Comparison of ENCODE assay signal across 36 cellular contexts in genomic region chr6:101212640-101213039, GRCh38.
"Had no signal": no experiment of that assay in that cellular context is flagged by ENCODE, and none has a peak within 500 bp of the region (broad histone marks: within the 10 kb centered on the region; RNA-seq: fewer than 3 reads in every experiment).

No MANE protein-coding gene starts in this region.

- H3K4me1 ChIP-seq: ascending aorta had no signal

- H3K9me3 ChIP-seq: ascending aorta had no signal

- H3K27ac ChIP-seq: ascending aorta, cardiac muscle cell, VCaP had no signal

- FAIRE-seq: bronchial epithelial cell, TTC549 had no signal

- H3K9me3 Mint-ChIP-seq: activated CD4-positive, alpha-beta T cell treated with anti-CD3 and anti-CD28 coated beads, Interleukin-2, amount 10 ng/mL, durations not matched to agents 24 days and 14 days; activated naive CD4-positive, alpha-beta T cell treated with anti-CD3 and anti-CD28 coated beads, Interleukin-2, amount 10 ng/mL, durations not matched to agents 7 days and 5 days; activated naive CD4-positive, alpha-beta T cell treated with anti-CD3 and anti-CD28 coated beads, Interleukin-2, amount 50 U/mL, for 24 hours; activated naive CD8-positive, alpha-beta T cell treated with anti-CD3 and anti-CD28 coated beads, Interleukin-2, amount 50 U/mL, for 24 hours; activated T-cell treated with anti-CD3 and anti-CD28 coated beads, Interleukin-2, amount 50 U/mL, for 24 hours; activated T-helper 2 cell treated with anti-CD3 and anti-CD28 coated beads, Interferon-gamma antibody, Interleukin-2, Interleukin-4, amounts not matched to agents 10 μg/mL and 5 μg/mL and 100 μg/mL, durations not matched to agents 14 hours and 24 hours and 36 hours; brain; central memory CD8-positive, alpha-beta T cell; T-helper 1 cell treated with Interleukin-12 subunit alpha and Interleukin-12 subunit beta and Interleukin-4 antibody, amounts not matched to agents 30 μg/mL and 1 μg/mL, for 36 hours; T-helper 2 cell treated with Interferon-gamma antibody and Interleukin-4, amounts not matched to agents 5 μg/mL and 100 μg/mL, for 36 hours had no signal

- H3K4me3 ChIP-seq: ascending aorta, cardiac muscle cell had no signal

- H3K36me3 Mint-ChIP-seq: activated CD4-positive, alpha-beta memory T cell treated with anti-CD3 and anti-CD28 coated beads for 36 hours; activated naive CD4-positive, alpha-beta T cell treated with anti-CD3 and anti-CD28 coated beads, Interleukin-2, amount 10 ng/mL, durations not matched to agents 7 days and 5 days; activated naive CD4-positive, alpha-beta T cell treated with anti-CD3 and anti-CD28 coated beads, Interleukin-2, amount 50 U/mL, for 24 hours; activated naive CD8-positive, alpha-beta T cell; activated naive CD8-positive, alpha-beta T cell treated with anti-CD3 and anti-CD28 coated beads, Interleukin-2, amount 10 ng/mL, durations not matched to agents 7 days and 5 days; brain had no signal

- H3K27ac Mint-ChIP-seq: activated B cell treated with CpG ODN at 0.5 μM for 24 hours; activated CD4-positive, alpha-beta memory T cell treated with anti-CD3 and anti-CD28 coated beads for 36 hours; activated CD4-positive, alpha-beta T cell treated with anti-CD3 and anti-CD28 coated beads, Interleukin-2, amount 10 ng/mL, durations not matched to agents 24 days and 14 days; activated CD8-positive, alpha-beta T cell treated with anti-CD3 and anti-CD28 coated beads for 36 hours; activated naive CD4-positive, alpha-beta T cell treated with anti-CD3 and anti-CD28 coated beads, Interleukin-2, amount 10 ng/mL, durations not matched to agents 7 days and 5 days; activated naive CD4-positive, alpha-beta T cell treated with anti-CD3 and anti-CD28 coated beads, Interleukin-2, amount 50 U/mL, for 24 hours; activated naive CD8-positive, alpha-beta T cell; activated naive CD8-positive, alpha-beta T cell treated with anti-CD3 and anti-CD28 coated beads, Interleukin-2, amount 10 ng/mL, durations not matched to agents 7 days and 5 days; activated naive CD8-positive, alpha-beta T cell treated with anti-CD3 and anti-CD28 coated beads, Interleukin-2, amount 50 U/mL, for 24 hours; activated T-cell treated with anti-CD3 and anti-CD28 coated beads, Interleukin-2, amount 50 U/mL, for 24 hours; activated T-helper 2 cell treated with anti-CD3 and anti-CD28 coated beads, Interferon-gamma antibody, Interleukin-2, Interleukin-4, amounts not matched to agents 10 μg/mL and 5 μg/mL and 100 μg/mL, durations not matched to agents 14 hours and 24 hours and 36 hours; brain; T-helper 1 cell treated with Interleukin-12 subunit alpha and Interleukin-12 subunit beta and Interleukin-4 antibody, amounts not matched to agents 30 μg/mL and 1 μg/mL, for 36 hours; T-helper 2 cell treated with Interferon-gamma antibody and Interleukin-4, amounts not matched to agents 5 μg/mL and 100 μg/mL, for 36 hours had no signal

- ATAC-seq: activated CD8-positive, alpha-beta T cell treated with anti-CD3 and anti-CD28 coated beads for 36 hours; activated naive CD8-positive, alpha-beta T cell treated with anti-CD3 and anti-CD28 coated beads, Interleukin-2, amount 50 U/mL, for 24 hours had no signal

- H3K4me1 Mint-ChIP-seq: activated B cell treated with CpG ODN at 0.5 μM for 24 hours; activated CD4-positive, alpha-beta T cell treated with anti-CD3 and anti-CD28 coated beads, Interleukin-2, amount 10 ng/mL, durations not matched to agents 24 days and 14 days; activated naive CD4-positive, alpha-beta T cell treated with anti-CD3 and anti-CD28 coated beads, Interleukin-2, amount 10 ng/mL, durations not matched to agents 7 days and 5 days; activated naive CD4-positive, alpha-beta T cell treated with anti-CD3 and anti-CD28 coated beads, Interleukin-2, amount 50 U/mL, for 24 hours; activated naive CD8-positive, alpha-beta T cell treated with anti-CD3 and anti-CD28 coated beads, Interleukin-2, amount 10 ng/mL, durations not matched to agents 7 days and 5 days; activated naive CD8-positive, alpha-beta T cell treated with anti-CD3 and anti-CD28 coated beads, Interleukin-2, amount 50 U/mL, for 24 hours; brain; central memory CD8-positive, alpha-beta T cell had no signal

- H3K36me3 ChIP-seq: ascending aorta, cardiac muscle cell had no signal

- H3K27me3 ChIP-seq: ascending aorta, cardiac muscle cell had no signal

- H3K27me3 Mint-ChIP-seq: activated B cell treated with CpG ODN at 0.5 μM for 24 hours; activated CD4-positive, alpha-beta memory T cell treated with anti-CD3 and anti-CD28 coated beads for 36 hours; activated CD4-positive, alpha-beta T cell treated with anti-CD3 and anti-CD28 coated beads, Interleukin-2, amount 10 ng/mL, durations not matched to agents 24 days and 14 days; activated CD8-positive, alpha-beta T cell treated with anti-CD3 and anti-CD28 coated beads for 36 hours; activated naive CD4-positive, alpha-beta T cell treated with anti-CD3 and anti-CD28 coated beads, Interleukin-2, amount 10 ng/mL, durations not matched to agents 7 days and 5 days; activated naive CD4-positive, alpha-beta T cell treated with anti-CD3 and anti-CD28 coated beads, Interleukin-2, amount 50 U/mL, for 24 hours; activated naive CD8-positive, alpha-beta T cell; activated naive CD8-positive, alpha-beta T cell treated with anti-CD3 and anti-CD28 coated beads, Interleukin-2, amount 10 ng/mL, durations not matched to agents 7 days and 5 days; activated naive CD8-positive, alpha-beta T cell treated with anti-CD3 and anti-CD28 coated beads, Interleukin-2, amount 50 U/mL, for 24 hours; activated T-cell treated with anti-CD3 and anti-CD28 coated beads, Interleukin-2, amount 50 U/mL, for 24 hours; brain; central memory CD8-positive, alpha-beta T cell had no signal

- H3K4me3 Mint-ChIP-seq: activated B cell treated with CpG ODN at 0.5 μM for 24 hours; activated CD4-positive, alpha-beta memory T cell treated with anti-CD3 and anti-CD28 coated beads for 36 hours; activated CD4-positive, alpha-beta T cell treated with anti-CD3 and anti-CD28 coated beads, Interleukin-2, amount 10 ng/mL, durations not matched to agents 24 days and 14 days; activated CD8-positive, alpha-beta T cell treated with anti-CD3 and anti-CD28 coated beads for 36 hours; activated naive CD4-positive, alpha-beta T cell treated with anti-CD3 and anti-CD28 coated beads, Interleukin-2, amount 10 ng/mL, durations not matched to agents 7 days and 5 days; activated naive CD4-positive, alpha-beta T cell treated with anti-CD3 and anti-CD28 coated beads, Interleukin-2, amount 50 U/mL, for 24 hours; activated naive CD8-positive, alpha-beta T cell; activated naive CD8-positive, alpha-beta T cell treated with anti-CD3 and anti-CD28 coated beads, Interleukin-2, amount 10 ng/mL, durations not matched to agents 7 days and 5 days; activated naive CD8-positive, alpha-beta T cell treated with anti-CD3 and anti-CD28 coated beads, Interleukin-2, amount 50 U/mL, for 24 hours; activated T-cell treated with anti-CD3 and anti-CD28 coated beads, Interleukin-2, amount 50 U/mL, for 24 hours; brain; central memory CD8-positive, alpha-beta T cell; T-helper 1 cell treated with Interleukin-12 subunit alpha and Interleukin-12 subunit beta and Interleukin-4 antibody, amounts not matched to agents 30 μg/mL and 1 μg/mL, for 36 hours; T-helper 2 cell treated with Interferon-gamma antibody and Interleukin-4, amounts not matched to agents 5 μg/mL and 100 μg/mL, for 36 hours had no signal

- DNase-seq: activated B cell treated with CpG ODN at 0.5 μM for 24 hours; activated CD4-positive, alpha-beta memory T cell treated with anti-CD3 and anti-CD28 coated beads for 36 hours; activated CD4-positive, alpha-beta T cell treated with anti-CD3 and anti-CD28 coated beads for 4 hours; activated CD4-positive, alpha-beta T cell treated with anti-CD3 and anti-CD28 coated beads, Interleukin-2, amount 10 ng/mL, durations not matched to agents 24 days and 14 days; activated CD4-positive, alpha-beta T cell treated with anti-CD3 and anti-CD28 coated beads, Interleukin-2, amount 50 U/mL, for 1 hour; activated CD4-positive, alpha-beta T cell treated with anti-CD3 and anti-CD28 coated beads, Interleukin-2, amount 50 U/mL, for 4 hours; activated CD4-positive, CD25-positive, alpha-beta regulatory T cell treated with anti-CD3 and anti-CD28 coated beads, Interleukin-2, amount 50 U/mL, for 72 hours; activated CD8-positive, alpha-beta memory T cell treated with anti-CD3 and anti-CD28 coated beads, Interleukin-2, amount 50 U/mL, for 48 hours; activated CD8-positive, alpha-beta T cell treated with anti-CD3 and anti-CD28 coated beads for 36 hours; activated effector memory CD4-positive, alpha-beta T cell treated with Interleukin-2 at 50 U/mL for 16 hours; activated gamma-delta T cell; activated naive CD4-positive, alpha-beta T cell treated with anti-CD3 and anti-CD28 coated beads, Interleukin-2, amount 10 ng/mL, durations not matched to agents 7 days and 5 days; activated naive CD4-positive, alpha-beta T cell treated with Interleukin-2 at 50 U/mL for 16 hours; activated naive CD8-positive, alpha-beta T cell treated with anti-CD3 and anti-CD28 coated beads, Interleukin-2, amount 10 ng/mL, durations not matched to agents 7 days and 5 days; activated naive CD8-positive, alpha-beta T cell treated with anti-CD3 and anti-CD28 coated beads, Interleukin-2, amount 50 U/mL, for 24 hours; activated T-cell treated with anti-CD3 and anti-CD28 coated beads, Interleukin-2, amount 50 U/mL, for 24 hours; activated T-cell treated with anti-CD3 and anti-CD28 coated beads, Interleukin-2, amount 50 U/mL, for 48 hours; amygdala; anterior cingulate cortex; caudate nucleus; cerebellar nuclear complex; T-helper 1 cell; T-helper 2 cell; T-helper 9 cell had no signal
